In the genomic region with DNA sequence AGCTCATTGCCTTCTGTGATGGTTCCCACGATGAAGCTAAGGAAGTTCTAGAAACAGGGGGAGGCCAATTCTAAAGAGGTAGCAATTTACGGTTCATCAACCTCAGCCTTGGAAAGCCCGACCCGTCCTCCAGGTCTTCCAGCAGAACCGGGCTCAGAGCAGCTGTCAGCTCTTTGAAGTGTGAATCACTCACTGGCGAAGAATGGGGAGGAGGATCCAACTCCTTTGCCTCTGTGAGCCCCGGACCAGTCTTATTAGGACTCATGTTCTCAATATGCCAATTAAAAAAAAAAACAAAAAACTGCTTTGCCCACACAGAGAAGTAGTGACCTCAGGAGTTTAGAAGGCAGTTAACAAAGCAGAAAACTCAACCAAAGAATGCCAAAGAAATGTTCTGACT, we compare ENCODE assay signal across 23 cellular contexts. TPM values are rescaled to one million over a fixed set of nuclear protein-coding genes. Genes with fewer than 3 reads are reported as not detected.
A peak's percentile ranks its signal among the peaks of the same experiment; 100 is the strongest.
DNase-seq lines count a peak whose midpoint lies in the region; ATAC-seq and TF ChIP-seq lines count a peak whose summit lies in the region.
"Had no signal": no experiment of that assay in that cellular context is flagged by ENCODE, and none has a peak within 500 bp of the region (broad histone marks: within the 10 kb centered on the region; RNA-seq: fewer than 3 reads in every experiment).

No MANE protein-coding gene starts in this region.

- H3K4me3 ChIP-seq in fibroblast of pulmonary artery (replicated peaks; ENCODE audit: low read depth, low read length): no peak overlapping the region
- H3K4me3 ChIP-seq: BLaER1 had no signal

- DNase-seq in DMS 273 (lab: John Stamatoyannopoulos, UW; ENCODE audit: unreplicated experiment) (peak; percentile 13), DMS 273 treated with DMSO at 0.1 percent for 48 hours (lab: John Stamatoyannopoulos, UW) (no peak), fibroblast of pulmonary artery (ENCODE audit: low read depth) (peak; percentile 20), myocyte (ENCODE audit: low read depth) (peak; percentile 51), occipital lobe (lab: John Stamatoyannopoulos, UW) (no peak), SIG-M5 (lab: John Stamatoyannopoulos, UW) (no peak)
- DNase-seq in stimulated activated CD4-positive, alpha-beta T cell treated with anti-CD3 and anti-CD28 coated beads, Interleukin-15, amount 100 ng/mL, for 24 hours: no peak
- DNase-seq: ACHN; CD4-positive, alpha-beta T cell; COR-L47; GF-D8; NCI-H1694; NCI-H2081; NCI-H2171; NCI-H526; OCI-M1 had no signal

- ATAC-seq in HG02610 (IDR thresholded peaks at IDR 0.05; ENCODE audit: unreplicated experiment): no peak
- ATAC-seq: HCT116, Right ventricle myocardium inferior had no signal

- TF ChIP-seq CTCF in fibroblast of pulmonary artery (IDR thresholded peaks at IDR 0.05; ENCODE audit: low read length, missing control alignments): no peak

RNA-seq across cellular contexts. Expression of a gene that starts 31.4 kb away (rescaled TPM):
- 44.6 and 55.9 TPM in 2 replicates for total RNA-seq in myocyte
- 68.6 TPM for polyA plus RNA-seq in myocyte (2012)
- 42.9 TPM for total RNA-seq in occipital lobe

RNA-seq across cellular contexts. Expression of a gene that starts 32.2 kb away (rescaled TPM):
- total RNA-seq in myocyte (not detected in 2 replicates), occipital lobe (2.2 TPM)
- polyA plus RNA-seq in myocyte (2012): 0.15 TPM
- total RNA-seq: CD4-positive, alpha-beta T cell; H1; M059J; Right ventricle myocardium inferior had no signal
- polyA plus RNA-seq: IgD-negative memory B cell had no signal

Comparison
In these comparisons a context has a peak if more than half of its experiments do, and no peak if none do; other contexts are left out.
1. DNase-seq: peak in DMS 273 (single experiment), fibroblast of pulmonary artery (single experiment) and myocyte (single experiment); none in DMS 273 treated with DMSO at 0.1 percent for 48 hours (single experiment), occipital lobe (single experiment), stimulated activated CD4-positive, alpha-beta T cell treated with anti-CD3 and anti-CD28 coated beads, Interleukin-15, amount 100 ng/mL, for 24 hours (single experiment) and SIG-M5 (single experiment).